ENCODE assay signal across 8 cellular contexts in the genomic region with DNA sequence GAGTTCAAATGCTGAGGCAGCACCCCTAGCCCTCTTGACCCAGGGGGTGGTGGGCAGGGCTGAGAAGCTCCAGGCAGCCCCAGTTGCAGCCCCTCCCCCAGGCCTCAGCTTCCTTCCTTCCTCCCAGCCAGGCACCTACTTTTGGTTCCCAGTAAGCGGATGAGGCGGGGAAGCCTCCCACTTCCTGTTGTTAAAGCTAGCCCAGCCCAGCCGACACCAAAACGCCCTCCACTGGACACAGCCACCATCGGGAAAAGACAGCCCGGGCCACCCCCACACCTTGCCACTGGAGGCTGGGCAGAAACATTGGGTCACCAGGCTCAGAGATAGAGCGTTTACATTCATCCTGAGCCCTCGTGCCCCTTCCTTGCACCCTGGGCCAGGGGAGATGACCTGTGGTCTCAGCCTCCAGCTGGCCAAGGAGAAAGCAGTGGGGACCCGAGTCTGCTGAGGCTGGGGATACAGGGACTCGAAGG. TPM values are rescaled to one million over a fixed set of nuclear protein-coding genes. Genes with fewer than 3 reads are reported as not detected.
DNase-seq lines count a peak whose midpoint lies in the region; ATAC-seq, FAIRE-seq and TF ChIP-seq lines count a peak whose summit lies in the region.

No MANE protein-coding gene starts in this region.

- intact Hi-C loops in left lung (cut with DNase I) = no loop called here

- no peaks in the 10 kb centered on the region for H3K9me3 ChIP-seq in A549
- H3K9me3 ChIP-seq in left lung = no peaks in the 10 kb centered on the region

- peaks cover 28% of the 10 kb centered on the region for H3K4me1 ChIP-seq in A549
- peaks cover 46 to 88% of the 10 kb centered on the region in 2 donors for H3K4me1 ChIP-seq in left lung

- CTCF ChIA-PET in A549 (lab: Yijun Ruan, JAX) = interaction anchor here (0.7 to 3.9 kb wide), 26 partner anchors 8 to 119 kb away, joined by 3 to 18 read pairs (median 4); a partner anchor contains a TSS

- DNase-seq in A549 (ENCODE audit: low read depth in 1 of 2, low spot score in 1 of 2) (peak; percentile 38 to 61), HCEC 1CT (peak; percentile 80), T1000 (lab: John Stamatoyannopoulos, UW) (peak; percentile 51), coronary artery (ENCODE audit: low spot score) (peak; percentile 92), left lung (peak; percentile 91 to 92)
- peak; percentile 16 for DNase-seq in stimulated activated CD4-positive, alpha-beta T cell treated with anti-CD3 and anti-CD28 coated beads, Interleukin-4, amount 100 ng/mL, for 1 hour

- TF ChIP-seq EP300 in A549 (IDR thresholded peaks at IDR 0.05) = no peak

- no peak for FAIRE-seq in A549 (lab: Jason Lieb, UNC)

- WGBS in A549 (ENCODE audit: missing lambda C conversion rate) = 40% methylated on average over 3 of the region's 10 CpGs

- POLR2A ChIA-PET in A549 (lab: Yijun Ruan, JAX) = interaction anchor here (1.0 kb wide), 1 partner anchor 57 kb away, joined by 3 read pairs; a partner anchor contains a TSS

- TF ChIP-seq POLR2A in A549 (IDR thresholded peaks at IDR 0.05; ENCODE audit: low read length) = no peak

- H3K4me2 ChIP-seq in A549 = peak overlapping the region; percentile 46

- peaks cover 0 to 50% of the 10 kb centered on the region in 2 donors for H3K36me3 ChIP-seq in left lung

- peak in 1 of 2 experiments; percentile 21; a peak in 1 of 5 replicates for TF ChIP-seq RAD21 in A549 (conservative IDR thresholded peaks at IDR 0.05 in 1 of 2, IDR thresholded peaks at IDR 0.05 in 1 of 2)

- H3K27me3 ChIP-seq in left lung = no peaks in the 10 kb centered on the region

- H3K4me3 ChIP-seq in A549 (no peak overlapping the region), coronary artery (peak overlapping the region; percentile 84), left lung (peak overlapping the region; percentile 3 to 94)

- ATAC-seq in A549 (peak in 1 of 2 experiments; percentile 37; a peak in 3 of 6 replicates), left lung (peak; percentile 22), HG02840 (IDR thresholded peaks at IDR 0.05; ENCODE audit: low FRiP score, unreplicated experiment) (no peak), GM18511 (IDR thresholded peaks at IDR 0.05; ENCODE audit: unreplicated experiment) (no peak)

- H3K27ac ChIP-seq in A549 (peak overlapping the region; percentile 50 to 82), coronary artery (peak overlapping the region; percentile 88 to 98), left lung (peak overlapping the region; percentile 82 to 85)

- TF ChIP-seq CTCF in A549 (IDR thresholded peaks at IDR 0.05) = no peak
- TF ChIP-seq CTCF in coronary artery (IDR thresholded peaks at IDR 0.05) = no peak
- peak; percentile 21 to 47 for TF ChIP-seq CTCF in left lung (IDR thresholded peaks at IDR 0.05)

TF ChIP-seq in A549, 52 proteins besides CTCF, POLR2A, EP300 and RAD21:
- TF ChIP-seq HDAC2 (IDR thresholded peaks at IDR 0.05) = no peak
- TF ChIP-seq JUN (IDR thresholded peaks at IDR 0.05) = no peak
- TF ChIP-seq TP53 (CRISPR knock-in tag; IDR thresholded peaks at IDR 0.05) = no peak
- TF ChIP-seq GATA3 (IDR thresholded peaks at IDR 0.05; ENCODE audit: borderline replicate concordance) = no peak
- TF ChIP-seq, protein P1, sequence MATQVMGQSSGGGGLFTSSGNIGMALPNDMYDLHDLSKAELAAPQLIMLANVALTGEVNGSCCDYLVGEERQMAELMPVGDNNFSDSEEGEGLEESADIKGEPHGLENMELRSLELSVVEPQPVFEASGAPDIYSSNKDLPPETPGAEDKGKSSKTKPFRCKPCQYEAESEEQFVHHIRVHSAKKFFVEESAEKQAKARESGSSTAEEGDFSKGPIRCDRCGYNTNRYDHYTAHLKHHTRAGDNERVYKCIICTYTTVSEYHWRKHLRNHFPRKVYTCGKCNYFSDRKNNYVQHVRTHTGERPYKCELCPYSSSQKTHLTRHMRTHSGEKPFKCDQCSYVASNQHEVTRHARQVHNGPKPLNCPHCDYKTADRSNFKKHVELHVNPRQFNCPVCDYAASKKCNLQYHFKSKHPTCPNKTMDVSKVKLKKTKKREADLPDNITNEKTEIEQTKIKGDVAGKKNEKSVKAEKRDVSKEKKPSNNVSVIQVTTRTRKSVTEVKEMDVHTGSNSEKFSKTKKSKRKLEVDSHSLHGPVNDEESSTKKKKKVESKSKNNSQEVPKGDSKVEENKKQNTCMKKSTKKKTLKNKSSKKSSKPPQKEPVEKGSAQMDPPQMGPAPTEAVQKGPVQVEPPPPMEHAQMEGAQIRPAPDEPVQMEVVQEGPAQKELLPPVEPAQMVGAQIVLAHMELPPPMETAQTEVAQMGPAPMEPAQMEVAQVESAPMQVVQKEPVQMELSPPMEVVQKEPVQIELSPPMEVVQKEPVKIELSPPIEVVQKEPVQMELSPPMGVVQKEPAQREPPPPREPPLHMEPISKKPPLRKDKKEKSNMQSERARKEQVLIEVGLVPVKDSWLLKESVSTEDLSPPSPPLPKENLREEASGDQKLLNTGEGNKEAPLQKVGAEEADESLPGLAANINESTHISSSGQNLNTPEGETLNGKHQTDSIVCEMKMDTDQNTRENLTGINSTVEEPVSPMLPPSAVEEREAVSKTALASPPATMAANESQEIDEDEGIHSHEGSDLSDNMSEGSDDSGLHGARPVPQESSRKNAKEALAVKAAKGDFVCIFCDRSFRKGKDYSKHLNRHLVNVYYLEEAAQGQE (IDR thresholded peaks at IDR 0.05) = no peak
- TF ChIP-seq ESRRA (IDR thresholded peaks at IDR 0.05; ENCODE audit: borderline replicate concordance, low read length) = no peak
- no peak for TF ChIP-seq HOXB13 (CRISPR knock-in tag; IDR thresholded peaks at IDR 0.05; ENCODE audit: low read depth)
- TF ChIP-seq, protein P2, sequence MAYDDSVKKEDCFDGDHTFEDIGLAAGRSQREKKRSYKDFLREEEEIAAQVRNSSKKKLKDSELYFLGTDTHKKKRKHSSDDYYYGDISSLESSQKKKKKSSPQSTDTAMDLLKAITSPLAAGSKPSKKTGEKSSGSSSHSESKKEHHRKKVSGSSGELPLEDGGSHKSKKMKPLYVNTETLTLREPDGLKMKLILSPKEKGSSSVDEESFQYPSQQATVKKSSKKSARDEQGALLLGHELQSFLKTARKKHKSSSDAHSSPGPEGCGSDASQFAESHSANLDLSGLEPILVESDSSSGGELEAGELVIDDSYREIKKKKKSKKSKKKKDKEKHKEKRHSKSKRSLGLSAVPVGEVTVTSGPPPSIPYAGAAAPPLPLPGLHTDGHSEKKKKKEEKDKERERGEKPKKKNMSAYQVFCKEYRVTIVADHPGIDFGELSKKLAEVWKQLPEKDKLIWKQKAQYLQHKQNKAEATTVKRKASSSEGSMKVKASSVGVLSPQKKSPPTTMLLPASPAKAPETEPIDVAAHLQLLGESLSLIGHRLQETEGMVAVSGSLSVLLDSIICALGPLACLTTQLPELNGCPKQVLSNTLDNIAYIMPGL (CRISPR knock-in tag; IDR thresholded peaks at IDR 0.05; ENCODE audit: borderline replicate concordance) = no peak
- TF ChIP-seq POLR2AphosphoS2 (conservative IDR thresholded peaks at IDR 0.05; ENCODE audit: low read length) = no peak
- TF ChIP-seq ZC3H11A (IDR thresholded peaks at IDR 0.05) = no peak
- no peak for TF ChIP-seq HEYL (CRISPR knock-in tag; IDR thresholded peaks at IDR 0.05)
- no peak for TF ChIP-seq FOSL2 (IDR thresholded peaks at IDR 0.05)
- no peak for TF ChIP-seq FOSL2 (CRISPR knock-in tag; IDR thresholded peaks at IDR 0.05)
- TF ChIP-seq NFE2L2 (conservative IDR thresholded peaks at IDR 0.05; ENCODE audit: low read length) = no peak
- no peak for TF ChIP-seq KDM1A (IDR thresholded peaks at IDR 0.05; ENCODE audit: low read depth)

RNA-seq across cellular contexts. Expression of a gene that starts 3.5 kb away (rescaled TPM):
- polyA plus RNA-seq in A549 (2011; rRNA removed) (3.9 and 4.4 TPM in 2 replicates), A549 (2017; fragmentation: RNase III; extraction: RNeasy Plus Mini Kit Qiagen cat#74134 plus additional on column Dnase treatment) (4.8 TPM in 3 replicates)
- polyA plus RNA-seq in A549 (2012; cell fraction: cytosol; rRNA removed) = 8.3 and 11.0 TPM in 2 replicates
- polyA plus RNA-seq in A549 (2012; cell fraction: nucleus; rRNA removed) = 6.8 and 6.9 TPM in 2 replicates
- polyA minus RNA-seq in A549 (2011; rRNA and poly(A)+ RNA removed) = 9.3 and 11.8 TPM in 2 replicates
- total RNA-seq in left lung = 10 to 100 TPM; 35.9 to 38.3 TPM

RNA-seq across cellular contexts. Expression of a gene that starts 57.2 kb away (rescaled TPM):
- polyA plus RNA-seq in A549 (2011; rRNA removed) (808 and 909 TPM in 2 replicates), A549 (2017; fragmentation: RNase III; extraction: RNeasy Plus Mini Kit Qiagen cat#74134 plus additional on column Dnase treatment) (1,098 to 1,170 TPM (median 1,152 TPM) in 3 replicates)
- 1,629 and 1,737 TPM in 2 replicates for polyA plus RNA-seq in A549 (2012; cell fraction: cytosol; rRNA removed)
- 758 and 846 TPM in 2 replicates for polyA plus RNA-seq in A549 (2012; cell fraction: nucleus; rRNA removed)
- polyA minus RNA-seq in A549 (2011; rRNA and poly(A)+ RNA removed) = 488 and 529 TPM in 2 replicates
- total RNA-seq in left lung = 100 to 1,000 TPM; 854 to 981 TPM

Comparison
In these comparisons a context has a peak if more than half of its experiments do, and no peak if none do; other contexts are left out.
1. DNase-seq: peak in every context shown above with its lines; median percentile 92 in coronary artery; 92 in left lung; 80 in HCEC 1CT; 51 in T1000; 50 in A549; 16 in stimulated activated CD4-positive, alpha-beta T cell treated with anti-CD3 and anti-CD28 coated beads, Interleukin-4, amount 100 ng/mL, for 1 hour.
2. CTCF ChIP-seq: peak in left lung (2 of 2); none in A549 (single experiment) and coronary artery (single experiment).
3. Peak in every context shown above with its lines, with median percentiles within 50 percentile points of each other: H3K27ac ChIP-seq.